In the genomic region with DNA sequence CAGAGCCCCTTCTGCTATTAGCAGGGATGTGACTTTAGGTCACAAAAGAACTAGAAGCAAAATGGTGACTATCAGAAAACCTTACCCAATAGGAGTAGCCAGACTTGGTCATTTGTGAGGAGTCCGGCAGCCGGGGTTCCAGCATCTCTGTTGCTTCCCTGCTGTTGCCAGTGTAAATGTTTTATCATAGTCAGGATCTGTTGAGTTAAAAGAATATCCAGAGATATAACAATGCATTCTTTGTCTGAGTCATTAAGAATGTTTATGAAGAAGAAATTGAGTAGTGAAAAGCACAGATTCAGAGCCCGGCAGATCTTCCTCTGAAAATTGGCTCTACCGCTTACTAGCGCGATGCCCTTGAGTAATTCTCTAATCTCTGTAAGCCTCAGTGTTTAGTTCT, we compare ENCODE assay signal across 19 cellular contexts.
DNase-seq lines count a peak whose midpoint lies in the region; ATAC-seq and TF ChIP-seq lines count a peak whose summit lies in the region.
"Had no signal": no experiment of that assay in that cellular context is flagged by ENCODE, and none has a peak within 500 bp of the region (broad histone marks: within the 10 kb centered on the region; RNA-seq: fewer than 3 reads in every experiment).

No MANE protein-coding gene starts in this region.

- in situ Hi-C loops in IMR-90 (cut with MboI; ENCODE audit: low sequenced_read_pairs), result no loop called here

- TF ChIP-seq RAD21 in IMR-90 (IDR thresholded peaks at IDR 0.05; ENCODE audit: low read length), result no peak

- no peak overlapping the region for H3K4me2 ChIP-seq in IMR-90 (ENCODE audit: low read depth, low read length)

- H3K4me1 ChIP-seq in IMR-90 (ENCODE audit: control insufficient read depth, insufficient read depth, low read length) (peaks cover 48% of the 10 kb centered on the region), muscle layer of colon (ENCODE audit: insufficient read depth, low read length) (peaks cover 59% of the 10 kb centered on the region), subcutaneous abdominal adipose tissue (ENCODE audit: control insufficient read depth in 5 of 5, insufficient read depth in 5 of 5, low read length in 5 of 5) (peaks cover 22 to 58% (median 51%) of the 10 kb centered on the region in 5 donors)
- H3K4me1 ChIP-seq: pancreas had no signal

- peak overlapping the region; percentile 78 for H3K18ac ChIP-seq in IMR-90 (ENCODE audit: low read depth, low read length)

- H3K36me3 Mint-ChIP-seq in activated CD8-positive, alpha-beta T cell treated with anti-CD3 and anti-CD28 coated beads for 36 hours (ENCODE audit: low read depth), result no peaks in the 10 kb centered on the region

- peak overlapping the region; percentile 27 to 85 for H4K8ac ChIP-seq in IMR-90 (ENCODE audit: low read depth in 2 of 2, low read length in 2 of 2)

- H3K27ac ChIP-seq in IMR-90 (ENCODE audit: insufficient read depth, low read length), result peak overlapping the region; percentile 59
- peak overlapping the region; percentile 93 to 98 for H3K27ac ChIP-seq in coronary artery
- peak overlapping the region; percentile 22 for H3K27ac ChIP-seq in muscle layer of colon (ENCODE audit: low read depth, low read length)
- H3K27ac ChIP-seq in subcutaneous abdominal adipose tissue (ENCODE audit: low read depth, low read length), result peak overlapping the region; percentile 97
- H3K27ac ChIP-seq: pancreas, suprapubic skin had no signal

- peak overlapping the region; percentile 71 for H3K23ac ChIP-seq in IMR-90 (ENCODE audit: low read depth, low read length)

- intact Hi-C loops in IMR-90 (cut with micrococcal nuclease), result no loop called here
- intact Hi-C loops in activated CD8-positive, alpha-beta T cell treated with anti-CD3 and anti-CD28 coated beads for 36 hours (cut with micrococcal nuclease), result no loop called here

- H3K4me1 Mint-ChIP-seq in activated CD8-positive, alpha-beta T cell treated with anti-CD3 and anti-CD28 coated beads for 36 hours (ENCODE audit: low read depth), result no peaks in the 10 kb centered on the region

- H2AK9ac ChIP-seq in IMR-90 (replicated peaks; ENCODE audit: low read depth, low read length, poor library complexity), result peak overlapping the region; percentile 66

- H3K27me3 Mint-ChIP-seq in activated CD8-positive, alpha-beta T cell treated with anti-CD3 and anti-CD28 coated beads for 36 hours, result peaks cover 41% of the 10 kb centered on the region

- H3K9me3 ChIP-seq in IMR-90 (ENCODE audit: control insufficient read depth, insufficient read depth, low read length) (no peaks in the 10 kb centered on the region), muscle layer of colon (ENCODE audit: low read length) (no peaks in the 10 kb centered on the region), subcutaneous abdominal adipose tissue (ENCODE audit: control insufficient read depth in 5 of 5, low read length in 5 of 5) (no peaks in the 10 kb centered on the region)
- H3K9me3 ChIP-seq: mucosa of descending colon, pancreas, suprapubic skin had no signal

- H3K4ac ChIP-seq in IMR-90 (ENCODE audit: low read depth, low read length), result peak overlapping the region; percentile 93

- peak overlapping the region; percentile 97 for H2BK20ac ChIP-seq in IMR-90 (ENCODE audit: low read depth, low read length)

- peak overlapping the region; percentile 82; the same call in 1 of the 3 replicates for H2BK15ac ChIP-seq in IMR-90 (ENCODE audit: low read depth, low read length)

- H3K4me3 ChIP-seq in IMR-90 (ENCODE audit: insufficient read depth, low read depth, low read length) (no peak overlapping the region), coronary artery (no peak overlapping the region), muscle layer of colon (ENCODE audit: low read depth in 1 of 2, low read length in 2 of 2) (no peak overlapping the region), subcutaneous abdominal adipose tissue (ENCODE audit: low read depth in 1 of 5, low read length in 5 of 5) (no peak overlapping the region)
- H3K4me3 ChIP-seq: mucosa of descending colon, pancreas, suprapubic skin had no signal

- no CpG with 5 or more reads among the region's 6 CpGs for WGBS in IMR-90 (ENCODE audit: extremely low coverage in 2 of 2, insufficient read length in 1 of 2), 2 experiments

- no peak overlapping the region for H3K27ac Mint-ChIP-seq in activated CD8-positive, alpha-beta T cell treated with anti-CD3 and anti-CD28 coated beads for 36 hours
- H3K27ac Mint-ChIP-seq: activated naive CD8-positive, alpha-beta T cell had no signal

- H2BK120ac ChIP-seq in IMR-90 (ENCODE audit: low read depth, low read length), result peak overlapping the region; percentile 88

- TF ChIP-seq CTCF in IMR-90 (conservative IDR thresholded peaks at IDR 0.05; ENCODE audit: low read depth, low read length) (no peak), coronary artery (IDR thresholded peaks at IDR 0.05) (no peak)
- no peak for TF ChIP-seq CTCF in activated CD8-positive, alpha-beta T cell treated with anti-CD3 and anti-CD28 coated beads for 36 hours (IDR thresholded peaks at IDR 0.05)

- H3K56ac ChIP-seq in IMR-90 (ENCODE audit: extremely low read depth, insufficient read depth, low read length), result peak overlapping the region; percentile 42

- dilution Hi-C loops in IMR-90 (cut with HindIII; ENCODE audit: low sequenced_read_pairs, unreplicated experiment), result no loop called here

- H3K9ac ChIP-seq in IMR-90 (ENCODE audit: low read depth, low read length), result no peak overlapping the region
- H3K9ac ChIP-seq in muscle layer of colon (ENCODE audit: low read length), result no peak overlapping the region
- no peak overlapping the region for H3K9ac ChIP-seq in subcutaneous abdominal adipose tissue (ENCODE audit: low read length in 5 of 5)

- no TSS peak for BruUV-seq in IMR-90 (replicated peaks; lab: Mats Ljungman, UMichigan)

- H4K91ac ChIP-seq in IMR-90 (ENCODE audit: insufficient read depth, low read depth, low read length), result peak overlapping the region; percentile 87

- CTCF ChIA-PET in IMR-90 (lab: Yijun Ruan, JAX), result no interaction called here
- CTCF ChIA-PET in activated CD8-positive, alpha-beta T cell treated with anti-CD3 and anti-CD28 coated beads for 36 hours (lab: Charles Lee), result no interaction called here

- DNase-seq in IMR-90 (peak; percentile 76), coronary artery (ENCODE audit: low spot score) (no peak), SKM-1 (lab: John Stamatoyannopoulos, UW; ENCODE audit: unreplicated experiment) (no peak), H4 (ENCODE audit: low spot score) (no peak)
- no peak for DNase-seq in stimulated activated CD4-positive, alpha-beta T cell treated with anti-CD3 and anti-CD28 coated beads, Interleukin-4, amount 100 ng/mL, for 24 hours
- no peak for DNase-seq in activated CD8-positive, alpha-beta T cell treated with anti-CD3 and anti-CD28 coated beads for 36 hours
- DNase-seq: activated CD4-positive, alpha-beta T cell treated with anti-CD3 and anti-CD28 coated beads, Interleukin-2, amount 50 U/mL, for 1 hour; C1 segment of cervical spinal cord; central memory CD4-positive, alpha-beta T cell; DMS79 treated with DMSO at 0.1 percent for 48 hours; Karpas-422; kidney; mucosa of descending colon; NCI-H2227 treated with DMSO at 0.1 percent for 48 hours; pancreas had no signal

- POLR2A ChIA-PET in IMR-90 (lab: Charles Lee; ENCODE audit: unreplicated experiment), result no interaction called here
- POLR2A ChIA-PET in activated CD8-positive, alpha-beta T cell treated with anti-CD3 and anti-CD28 coated beads for 36 hours (lab: Charles Lee), result no interaction called here

- peak overlapping the region; percentile 90 for H3K14ac ChIP-seq in IMR-90 (replicated peaks; ENCODE audit: low read depth, low read length)

- TF ChIP-seq POLR2A in IMR-90 (IDR thresholded peaks at IDR 0.05; ENCODE audit: low read depth, low read length), result no peak

- no peaks in the 10 kb centered on the region for H3K9me3 Mint-ChIP-seq in activated CD8-positive, alpha-beta T cell treated with anti-CD3 and anti-CD28 coated beads for 36 hours

- no peak for ATAC-seq in IMR-90 (ENCODE audit: low read depth)
- ATAC-seq in activated CD8-positive, alpha-beta T cell treated with anti-CD3 and anti-CD28 coated beads for 36 hours, result no peak
- ATAC-seq: pancreas had no signal

- peaks cover 6% of the 10 kb centered on the region; the same call in 1 of the 2 replicates for H4K20me1 ChIP-seq in IMR-90 (ENCODE audit: insufficient read depth, low read length)

- H3K36me3 ChIP-seq in IMR-90 (ENCODE audit: control insufficient read depth, insufficient read depth, low read length) (peaks cover 14% of the 10 kb centered on the region), muscle layer of colon (ENCODE audit: insufficient read depth, low read length) (no peaks in the 10 kb centered on the region), subcutaneous abdominal adipose tissue (ENCODE audit: control insufficient read depth in 5 of 5, insufficient read depth in 5 of 5, low read length in 5 of 5) (peaks cover 0 to 17% (median 8%) of the 10 kb centered on the region in 5 donors)
- H3K36me3 ChIP-seq: pancreas, suprapubic skin had no signal

- no peak overlapping the region for H3K4me3 Mint-ChIP-seq in activated CD8-positive, alpha-beta T cell treated with anti-CD3 and anti-CD28 coated beads for 36 hours
- H3K4me3 Mint-ChIP-seq: activated naive CD8-positive, alpha-beta T cell had no signal

- peaks cover 33% of the 10 kb centered on the region for H3K9me1 ChIP-seq in IMR-90 (ENCODE audit: insufficient read depth, low read length)

- H4K5ac ChIP-seq in IMR-90 (ENCODE audit: low read depth, low read length), result peak overlapping the region; percentile 56; the same call in 1 of the 2 replicates

- H2AK5ac ChIP-seq in IMR-90 (ENCODE audit: low read depth, low read length), result peak overlapping the region; percentile 94

- H2BK5ac ChIP-seq in IMR-90 (ENCODE audit: low read depth, low read length, poor library complexity, severe bottlenecking), result peak overlapping the region; percentile 99

- H3K27me3 ChIP-seq in IMR-90 (ENCODE audit: control insufficient read depth, insufficient read depth, low read length) (no peaks in the 10 kb centered on the region), muscle layer of colon (ENCODE audit: control insufficient read depth in 1 of 2, insufficient read depth in 2 of 2, low read length in 2 of 2) (no peaks in the 10 kb centered on the region), subcutaneous abdominal adipose tissue (ENCODE audit: control insufficient read depth in 5 of 5, insufficient read depth in 4 of 5, low read length in 5 of 5) (no peaks in the 10 kb centered on the region)
- H3K27me3 ChIP-seq: pancreas had no signal

- H2AFZ ChIP-seq in IMR-90 (replicated peaks; ENCODE audit: low read length, poor library complexity), result no peak overlapping the region

- H3K79me1 ChIP-seq in IMR-90 (ENCODE audit: low read depth in 1 of 2, low read length in 2 of 2), result peaks cover 26 to 78% of the 10 kb centered on the region in 2 experiments

TF ChIP-seq in IMR-90, 13 proteins besides CTCF, POLR2A, EP300 and RAD21 (continues in another document):
- TF ChIP-seq RFX5 (IDR thresholded peaks at IDR 0.05; ENCODE audit: low read depth, low read length) (no peak), MAFK (IDR thresholded peaks at IDR 0.05; ENCODE audit: low read depth, low read length) (no peak), CHD1 (IDR thresholded peaks at IDR 0.05; ENCODE audit: low read depth, low read length) (no peak)

Comparison
In these comparisons a context has a peak if more than half of its experiments do, and no peak if none do; other contexts are left out.
1. H3K27ac ChIP-seq: peak in every context shown above with its lines; median percentile 97 in subcutaneous abdominal adipose tissue; 96 in coronary artery; 59 in IMR-90; 22 in muscle layer of colon.